In the genomic region with DNA sequence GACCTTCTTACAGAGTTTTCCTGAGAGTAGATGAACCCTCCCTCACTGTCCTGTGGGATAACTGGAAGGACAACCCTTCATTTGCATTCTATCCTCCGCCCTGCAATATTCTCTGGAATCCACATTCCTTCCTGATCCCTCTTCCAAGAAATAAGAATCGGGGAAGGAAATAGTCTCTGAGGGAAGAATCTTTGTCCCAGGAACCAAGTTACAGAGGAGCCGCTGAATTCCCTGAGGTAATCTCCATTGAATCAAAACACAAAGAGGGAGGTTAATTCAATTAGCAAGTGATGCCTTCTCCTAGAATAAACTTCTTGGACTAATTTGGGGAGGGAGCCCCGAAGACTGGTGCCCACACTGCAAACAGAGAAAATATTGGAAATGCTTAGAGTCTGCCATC, we compare ENCODE assay signal across 29 cellular contexts.
"Had no signal": no experiment of that assay in that cellular context is flagged by ENCODE, and none has a peak within 500 bp of the region (broad histone marks: within the 10 kb centered on the region; RNA-seq: fewer than 3 reads in every experiment).

No MANE protein-coding gene starts in this region.

- H3K27ac Mint-ChIP-seq: naive thymus-derived CD4-positive, alpha-beta T cell; natural killer cell; nephron; progenitor cell of endocrine pancreas; stimulated activated effector memory CD8-positive, alpha-beta T cell treated with anti-CD3 and anti-CD28 coated beads, Interleukin-12 subunit alpha, Interleukin-12 subunit beta, amount 100 ng/mL, for 72 hours; stimulated activated naive B cell treated with anti-CD40 and anti-IgM and Interleukin-4, amounts not matched to agents 10 μg/mL and 1 μg/mL and 100 μg/mL, for 72 hours; stimulated activated naive CD8-positive, alpha-beta T cell treated with anti-CD3 and anti-CD28 coated beads, Interleukin-15, Interleukin-2, amounts not matched to agents 100 ng/mL and 50 ng/mL, for 24 hours; type B pancreatic cell had no signal

- H3K79me2 ChIP-seq: parathyroid adenoma had no signal

- H3K9me3 Mint-ChIP-seq: stimulated activated naive CD8-positive, alpha-beta T cell treated with anti-CD3 and anti-CD28 coated beads, Interleukin-15, Interleukin-2, amounts not matched to agents 100 ng/mL and 50 ng/mL, for 24 hours; type B pancreatic cell had no signal

- H3K9ac ChIP-seq: parathyroid adenoma had no signal

- H3K36me3 Mint-ChIP-seq: naive thymus-derived CD4-positive, alpha-beta T cell; natural killer cell; stimulated activated effector memory CD8-positive, alpha-beta T cell treated with anti-CD3 and anti-CD28 coated beads, Interleukin-12 subunit alpha, Interleukin-12 subunit beta, amount 100 ng/mL, for 72 hours; stimulated activated naive B cell treated with anti-CD40 and anti-IgM and Interleukin-4, amounts not matched to agents 10 μg/mL and 1 μg/mL and 100 μg/mL, for 72 hours; type B pancreatic cell had no signal

- H3K4me1 Mint-ChIP-seq: naive thymus-derived CD4-positive, alpha-beta T cell; natural killer cell; nephron; stimulated activated effector memory CD8-positive, alpha-beta T cell treated with anti-CD3 and anti-CD28 coated beads, Interleukin-12 subunit alpha, Interleukin-12 subunit beta, amount 100 ng/mL, for 72 hours; stimulated activated naive B cell treated with anti-CD40 and anti-IgM and Interleukin-4, amounts not matched to agents 10 μg/mL and 1 μg/mL and 100 μg/mL, for 72 hours had no signal

- H3K4me1 ChIP-seq: parathyroid adenoma, right lobe of liver, sigmoid colon, stomach, suprapubic skin, testis, tibial artery, upper lobe of right lung, uterus had no signal

- H3K27me3 Mint-ChIP-seq: stimulated activated naive B cell treated with anti-CD40 and anti-IgM and Interleukin-4, amounts not matched to agents 10 μg/mL and 1 μg/mL and 100 μg/mL, for 72 hours; stimulated activated naive CD8-positive, alpha-beta T cell treated with anti-CD3 and anti-CD28 coated beads, Interleukin-15, Interleukin-2, amounts not matched to agents 100 ng/mL and 50 ng/mL, for 24 hours had no signal

- H2AFZ ChIP-seq: parathyroid adenoma had no signal

- H3K9me3 ChIP-seq: ovary, psoas muscle, right lobe of liver, sigmoid colon, suprapubic skin, testis, tibial artery, transverse colon, upper lobe of right lung, uterus had no signal

- H3K36me3 ChIP-seq: ovary, right lobe of liver, sigmoid colon, stomach, suprapubic skin, tibial artery, transverse colon, upper lobe of right lung, uterus had no signal

- H3K4me3 Mint-ChIP-seq: naive thymus-derived CD4-positive, alpha-beta T cell; natural killer cell; nephron; stimulated activated effector memory CD8-positive, alpha-beta T cell treated with anti-CD3 and anti-CD28 coated beads, Interleukin-12 subunit alpha, Interleukin-12 subunit beta, amount 100 ng/mL, for 72 hours; stimulated activated naive B cell treated with anti-CD40 and anti-IgM and Interleukin-4, amounts not matched to agents 10 μg/mL and 1 μg/mL and 100 μg/mL, for 72 hours; stimulated activated naive CD8-positive, alpha-beta T cell treated with anti-CD3 and anti-CD28 coated beads, Interleukin-15, Interleukin-2, amounts not matched to agents 100 ng/mL and 50 ng/mL, for 24 hours; type B pancreatic cell had no signal

- H3K27me3 ChIP-seq: ovary, right lobe of liver, sigmoid colon, stomach, suprapubic skin, testis, tibial artery, transverse colon, upper lobe of right lung, uterus had no signal

- H3K27ac ChIP-seq: ovary, parathyroid adenoma, psoas muscle, right lobe of liver, sigmoid colon, stomach, suprapubic skin, testis, tibial artery, transverse colon, upper lobe of right lung, uterus had no signal

- ATAC-seq: naive thymus-derived CD4-positive, alpha-beta T cell; natural killer cell; psoas muscle; right cardiac atrium; right lobe of liver; stimulated activated effector memory CD8-positive, alpha-beta T cell treated with anti-CD3 and anti-CD28 coated beads, Interleukin-12 subunit alpha, Interleukin-12 subunit beta, amount 100 ng/mL, for 72 hours; stimulated activated naive B cell treated with anti-CD40 and anti-IgM and Interleukin-4, amounts not matched to agents 10 μg/mL and 1 μg/mL and 100 μg/mL, for 72 hours; upper lobe of right lung had no signal

- DNase-seq: naive thymus-derived CD4-positive, alpha-beta T cell; natural killer cell; occipital lobe; ovary; posterior cingulate gyrus; psoas muscle; right cardiac atrium; right lobe of liver; sigmoid colon; small intestine; stimulated activated CD4-positive, alpha-beta T cell treated with anti-CD3 and anti-CD28 coated beads, Interleukin-15, amount 100 ng/mL, for 24 hours; stimulated activated CD4-positive, alpha-beta T cell treated with anti-CD3 and anti-CD28 coated beads, Interleukin-2, amount 100 ng/mL, for 24 hours; stimulated activated CD4-positive, alpha-beta T cell treated with anti-CD3 and anti-CD28 coated beads, Interleukin-2, amount 100 ng/mL, for 48 hours; stimulated activated CD4-positive, alpha-beta T cell treated with anti-CD3 and anti-CD28 coated beads, Interleukin-4, amount 100 ng/mL, for 24 hours; stimulated activated naive B cell treated with anti-CD40 and anti-IgM and Interleukin-4, amounts not matched to agents 10 μg/mL and 1 μg/mL and 100 μg/mL, for 72 hours; stimulated activated naive CD4-positive, alpha-beta T cell treated with Interleukin-2 at 50 U/mL for 16 hours; stomach; testis; tibial artery; transverse colon; upper lobe of right lung; uterus had no signal

- H3K4me3 ChIP-seq: ovary, psoas muscle, right lobe of liver, sigmoid colon, stomach, suprapubic skin, testis, tibial artery, transverse colon, upper lobe of right lung, uterus had no signal
